Comparison of ENCODE assay signal across 23 cellular contexts in the genomic region with DNA sequence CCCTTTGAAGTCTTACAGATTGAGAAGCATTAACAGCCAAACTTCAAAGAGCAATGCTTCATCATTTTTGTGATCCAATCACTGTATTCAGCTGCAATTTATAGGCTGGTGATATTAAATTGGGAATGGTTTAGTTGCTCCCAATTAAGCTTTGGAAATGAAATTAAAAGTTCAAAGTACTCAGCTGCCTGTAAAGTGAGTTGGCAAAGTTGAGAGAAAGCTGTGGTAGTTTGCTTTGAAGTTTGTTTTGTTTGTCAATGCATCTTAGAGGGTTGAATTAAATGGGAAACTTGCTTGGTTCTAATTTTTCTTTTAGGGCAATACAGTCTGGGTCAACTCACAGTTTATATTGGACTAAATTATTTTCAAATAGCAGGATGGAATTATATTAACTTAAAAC.
DNase-seq lines count a peak whose midpoint lies in the region; ATAC-seq, FAIRE-seq and TF ChIP-seq lines count a peak whose summit lies in the region.
"Had no signal": no experiment of that assay in that cellular context is flagged by ENCODE, and none has a peak within 500 bp of the region (broad histone marks: within the 10 kb centered on the region; RNA-seq: fewer than 3 reads in every experiment).

No MANE protein-coding gene starts in this region.

- no peaks in the 10 kb centered on the region for H3K36me3 Mint-ChIP-seq in mesothelial cell of epicardium
- H3K36me3 Mint-ChIP-seq: CD4-positive, CD25-positive, alpha-beta regulatory T cell; CD8-positive, alpha-beta T cell had no signal

- H3K36me3 ChIP-seq in liver (ENCODE audit: control insufficient read depth in 4 of 4, insufficient read depth in 3 of 4, low read depth in 1 of 4, low read length in 3 of 4) (no peaks in the 10 kb centered on the region), HepG2 (replicated peaks in 1 of 2; ENCODE audit: control insufficient read depth in 1 of 2, insufficient read depth in 2 of 2, low read length in 2 of 2) (no peaks in the 10 kb centered on the region), urinary bladder (ENCODE audit: insufficient read depth) (no peaks in the 10 kb centered on the region)
- H3K36me3 ChIP-seq: BLaER1 had no signal

- CTCF ChIA-PET in HepG2 (lab: Yijun Ruan, JAX; ENCODE audit: low intra/inter-chr PET ratio, low total read pairs): no interaction called here

- DNase-seq in HepG2 (ENCODE audit: low spot score) (no peak), mesothelial cell of epicardium (ENCODE audit: low spot score in 2 of 2, unreplicated experiment in 2 of 2) (no peak), sciatic nerve (ENCODE audit: low spot score) (no peak)
- DNase-seq: Caco-2; CD4-positive, CD25-positive, alpha-beta regulatory T cell; CD8-positive, alpha-beta T cell; DMS153; DND-41; GM23248; H7; HCEC 1CT had no signal

- no peaks in the 10 kb centered on the region for H3K9me3 Mint-ChIP-seq in mesothelial cell of epicardium
- H3K9me3 Mint-ChIP-seq: CD8-positive, alpha-beta T cell had no signal

- H3K9ac ChIP-seq in liver (ENCODE audit: low read depth in 1 of 2, low read length in 2 of 2) (no peak overlapping the region), HepG2 (ENCODE audit: insufficient read depth, low read depth, low read length) (no peak overlapping the region)
- H3K9ac ChIP-seq: BLaER1, GM23248 had no signal

- no peak overlapping the region for H3K4me3 Mint-ChIP-seq in mesothelial cell of epicardium
- H3K4me3 Mint-ChIP-seq: B cell; CD4-positive, CD25-positive, alpha-beta regulatory T cell; CD8-positive, alpha-beta T cell had no signal

- H3K27ac ChIP-seq in liver (ENCODE audit: low read depth in 1 of 2, low read length in 2 of 2) (peak overlapping the region; percentile 53 to 63), HepG2 (ENCODE audit: extremely low read length, insufficient read depth, low read length) (no peak overlapping the region), urinary bladder (ENCODE audit: low read depth) (peak overlapping the region; percentile 50)
- H3K27ac ChIP-seq: 22Rv1, BLaER1, C4-2B, GM23248 had no signal

- no peak for TF ChIP-seq EP300 in HepG2 (IDR thresholded peaks at IDR 0.05; ENCODE audit: low read depth in 2 of 2, low read length in 2 of 2)
- no peak for TF ChIP-seq EP300 in HepG2 (CRISPR knock-in tag; IDR thresholded peaks at IDR 0.05; ENCODE audit: borderline replicate concordance)

- no peak for TF ChIP-seq POLR2A in HepG2 (IDR thresholded peaks at IDR 0.05; ENCODE audit: insufficient read depth in 1 of 2, low read depth in 2 of 2, low read length in 2 of 2)

- no peak overlapping the region for H2AFZ ChIP-seq in HepG2 (ENCODE audit: low read length)
- H2AFZ ChIP-seq: GM23248 had no signal

- H3K79me2 ChIP-seq in HepG2 (ENCODE audit: insufficient read depth, low read length): no peaks in the 10 kb centered on the region

- no peaks in the 10 kb centered on the region for H4K20me1 ChIP-seq in HepG2 (ENCODE audit: insufficient read depth, low read length)
- H4K20me1 ChIP-seq: BLaER1 had no signal

- intact Hi-C loops in HepG2 (cut with micrococcal nuclease; ENCODE audit: unreplicated experiment): no loop called here
- intact Hi-C loops in sciatic nerve (cut with DNase I): no loop called here

- POLR2A ChIA-PET in HepG2 (lab: Yijun Ruan, JAX): no interaction called here

- in situ Hi-C loops in HepG2 (cut with HindIII; ENCODE audit: extremely low pct_ligation_motif_present, low pct_unique_long_range_greater_than_20kb): no loop called here

- H3K4me2 ChIP-seq in HepG2 (ENCODE audit: low read depth, low read length): no peak overlapping the region
- H3K4me2 ChIP-seq: BLaER1 had no signal

- H3K4me1 ChIP-seq in liver (ENCODE audit: control insufficient read depth in 4 of 4, insufficient read depth in 4 of 4, low read length in 3 of 4) (peaks cover 0 to 42% (median 29%) of the 10 kb centered on the region in 4 donors), HepG2 (ENCODE audit: insufficient read depth, low read length) (peaks cover 26% of the 10 kb centered on the region), urinary bladder (ENCODE audit: insufficient read depth) (no peaks in the 10 kb centered on the region)

- H3K4me1 Mint-ChIP-seq in mesothelial cell of epicardium: peaks cover 53% of the 10 kb centered on the region
- H3K4me1 Mint-ChIP-seq: B cell; CD4-positive, CD25-positive, alpha-beta regulatory T cell had no signal

- H3K27ac Mint-ChIP-seq in mesothelial cell of epicardium: peak overlapping the region; percentile 75
- H3K27ac Mint-ChIP-seq: B cell; CD4-positive, CD25-positive, alpha-beta regulatory T cell; CD8-positive, alpha-beta T cell had no signal

- no peak for FAIRE-seq in HepG2 (lab: Jason Lieb, UNC)
- FAIRE-seq: A204.1, G401.6, GM12892, GM19239, H1 had no signal

- TF ChIP-seq RAD21 in liver (IDR thresholded peaks at IDR 0.05): no peak
- no peak for TF ChIP-seq RAD21 in HepG2 (CRISPR knock-in tag; IDR thresholded peaks at IDR 0.05)

- BruUV-seq in HepG2 (replicated peaks; lab: Mats Ljungman, UMichigan): no TSS peak

- H3K9me3 ChIP-seq in liver (ENCODE audit: control insufficient read depth in 4 of 4, low read length in 3 of 4) (no peaks in the 10 kb centered on the region), HepG2 (ENCODE audit: low read length) (no peaks in the 10 kb centered on the region)
- H3K9me3 ChIP-seq: BLaER1, Caco-2 had no signal

- no peak for TF ChIP-seq CTCF in liver (IDR thresholded peaks at IDR 0.05; ENCODE audit: low read depth, low read length, missing input control)
- TF ChIP-seq CTCF in HepG2 (CRISPR knock-in tag; IDR thresholded peaks at IDR 0.05): no peak
- TF ChIP-seq CTCF in mesothelial cell of epicardium (IDR thresholded peaks at IDR 0.05; ENCODE audit: unreplicated experiment): no peak

- ATAC-seq in HepG2 (no peak), HG03457 (IDR thresholded peaks at IDR 0.05; ENCODE audit: unreplicated experiment) (no peak), sciatic nerve (no peak)
- ATAC-seq: CD8-positive, alpha-beta T cell had no signal

- H3K4me3 ChIP-seq in liver (ENCODE audit: low read depth in 1 of 3, low read length in 3 of 3) (no peak overlapping the region), HepG2 (replicated peaks in 1 of 3; ENCODE audit: insufficient read depth in 1 of 3, low read depth in 2 of 3, low read length in 3 of 3) (no peak overlapping the region), urinary bladder (ENCODE audit: low read depth, low read length) (no peak overlapping the region)
- H3K4me3 ChIP-seq: BLaER1, GM23248 had no signal

- no peaks in the 10 kb centered on the region for H3K27me3 Mint-ChIP-seq in mesothelial cell of epicardium (ENCODE audit: low read depth)
- H3K27me3 Mint-ChIP-seq: B cell; CD4-positive, CD25-positive, alpha-beta regulatory T cell had no signal

- H3K27me3 ChIP-seq in liver (ENCODE audit: control insufficient read depth in 4 of 4, insufficient read depth in 4 of 4, low read length in 3 of 4) (no peaks in the 10 kb centered on the region), HepG2 (ENCODE audit: control insufficient read depth in 1 of 2, insufficient read depth in 2 of 2, low read length in 2 of 2) (no peaks in the 10 kb centered on the region)
- H3K27me3 ChIP-seq: BLaER1 had no signal

TF ChIP-seq in liver, 16 proteins besides CTCF, POLR2A, EP300 and RAD21:
- TF ChIP-seq, protein P1, sequence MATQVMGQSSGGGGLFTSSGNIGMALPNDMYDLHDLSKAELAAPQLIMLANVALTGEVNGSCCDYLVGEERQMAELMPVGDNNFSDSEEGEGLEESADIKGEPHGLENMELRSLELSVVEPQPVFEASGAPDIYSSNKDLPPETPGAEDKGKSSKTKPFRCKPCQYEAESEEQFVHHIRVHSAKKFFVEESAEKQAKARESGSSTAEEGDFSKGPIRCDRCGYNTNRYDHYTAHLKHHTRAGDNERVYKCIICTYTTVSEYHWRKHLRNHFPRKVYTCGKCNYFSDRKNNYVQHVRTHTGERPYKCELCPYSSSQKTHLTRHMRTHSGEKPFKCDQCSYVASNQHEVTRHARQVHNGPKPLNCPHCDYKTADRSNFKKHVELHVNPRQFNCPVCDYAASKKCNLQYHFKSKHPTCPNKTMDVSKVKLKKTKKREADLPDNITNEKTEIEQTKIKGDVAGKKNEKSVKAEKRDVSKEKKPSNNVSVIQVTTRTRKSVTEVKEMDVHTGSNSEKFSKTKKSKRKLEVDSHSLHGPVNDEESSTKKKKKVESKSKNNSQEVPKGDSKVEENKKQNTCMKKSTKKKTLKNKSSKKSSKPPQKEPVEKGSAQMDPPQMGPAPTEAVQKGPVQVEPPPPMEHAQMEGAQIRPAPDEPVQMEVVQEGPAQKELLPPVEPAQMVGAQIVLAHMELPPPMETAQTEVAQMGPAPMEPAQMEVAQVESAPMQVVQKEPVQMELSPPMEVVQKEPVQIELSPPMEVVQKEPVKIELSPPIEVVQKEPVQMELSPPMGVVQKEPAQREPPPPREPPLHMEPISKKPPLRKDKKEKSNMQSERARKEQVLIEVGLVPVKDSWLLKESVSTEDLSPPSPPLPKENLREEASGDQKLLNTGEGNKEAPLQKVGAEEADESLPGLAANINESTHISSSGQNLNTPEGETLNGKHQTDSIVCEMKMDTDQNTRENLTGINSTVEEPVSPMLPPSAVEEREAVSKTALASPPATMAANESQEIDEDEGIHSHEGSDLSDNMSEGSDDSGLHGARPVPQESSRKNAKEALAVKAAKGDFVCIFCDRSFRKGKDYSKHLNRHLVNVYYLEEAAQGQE (IDR thresholded peaks at IDR 0.05): no peak

TF ChIP-seq in HepG2, 621 proteins besides CTCF, POLR2A, EP300 and RAD21 (continues in another document):
- TF ChIP-seq, protein P2, sequence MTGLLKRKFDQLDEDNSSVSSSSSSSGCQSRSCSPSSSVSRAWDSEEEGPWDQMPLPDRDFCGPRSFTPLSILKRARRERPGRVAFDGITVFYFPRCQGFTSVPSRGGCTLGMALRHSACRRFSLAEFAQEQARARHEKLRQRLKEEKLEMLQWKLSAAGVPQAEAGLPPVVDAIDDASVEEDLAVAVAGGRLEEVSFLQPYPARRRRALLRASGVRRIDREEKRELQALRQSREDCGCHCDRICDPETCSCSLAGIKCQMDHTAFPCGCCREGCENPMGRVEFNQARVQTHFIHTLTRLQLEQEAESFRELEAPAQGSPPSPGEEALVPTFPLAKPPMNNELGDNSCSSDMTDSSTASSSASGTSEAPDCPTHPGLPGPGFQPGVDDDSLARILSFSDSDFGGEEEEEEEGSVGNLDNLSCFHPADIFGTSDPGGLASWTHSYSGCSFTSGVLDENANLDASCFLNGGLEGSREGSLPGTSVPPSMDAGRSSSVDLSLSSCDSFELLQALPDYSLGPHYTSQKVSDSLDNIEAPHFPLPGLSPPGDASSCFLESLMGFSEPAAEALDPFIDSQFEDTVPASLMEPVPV (CRISPR knock-in tag; IDR thresholded peaks at IDR 0.05): no peak
- no peak for TF ChIP-seq HES4 (CRISPR knock-in tag; IDR thresholded peaks at IDR 0.05; ENCODE audit: borderline replicate concordance)
